Comparison of ENCODE assay signal across 18 cellular contexts in the genomic region with DNA sequence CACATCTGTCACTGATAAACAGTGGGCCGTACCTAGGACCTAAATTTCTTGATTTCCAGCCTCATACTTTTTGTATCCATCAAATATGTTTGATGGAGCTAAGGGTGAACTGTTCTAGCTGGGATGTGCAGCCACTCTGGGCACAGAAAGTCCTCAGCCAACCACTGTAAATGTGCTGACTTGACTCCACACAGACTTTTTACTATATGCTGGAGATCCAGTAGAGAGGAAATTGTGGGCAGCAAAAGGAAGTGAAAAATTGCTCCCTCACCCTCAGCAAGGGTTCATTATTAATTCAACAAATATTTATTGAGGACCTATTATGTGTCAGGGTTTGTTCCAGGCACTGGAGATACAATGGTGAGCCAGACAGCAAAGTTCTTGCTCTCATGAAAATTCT. TPM values are rescaled to one million over a fixed set of nuclear protein-coding genes. Genes with fewer than 3 reads are reported as not detected.
A peak's percentile ranks its signal among the peaks of the same experiment; 100 is the strongest.
DNase-seq lines count a peak whose midpoint lies in the region; ATAC-seq and TF ChIP-seq lines count a peak whose summit lies in the region.
"Had no signal": no experiment of that assay in that cellular context is flagged by ENCODE, and none has a peak within 500 bp of the region (broad histone marks: within the 10 kb centered on the region; RNA-seq: fewer than 3 reads in every experiment).

No MANE protein-coding gene starts in this region.

- intact Hi-C loops in thyroid gland (cut with DNase I) = loop anchor here (10.0 kb wide), 1 partner anchor 254 kb away; no protein-coding TSS in a partner anchor

- H3K36me3 ChIP-seq in BLaER1 treated with 17β-estradiol and CSF1 and Interleukin-3, amounts not matched to agents 10 nM and 100 nM = no peaks in the 10 kb centered on the region
- no peaks in the 10 kb centered on the region for H3K36me3 ChIP-seq in thyroid gland
- H3K36me3 ChIP-seq: gastrocnemius medialis, spleen, tibial artery had no signal

- 80 to 94% methylated on average over 1 of the region's 1 CpG for WGBS in thyroid gland, 2 donors

- peaks cover 7% of the 10 kb centered on the region for H3K36me3 Mint-ChIP-seq in T-helper 17 cell (ENCODE audit: low read depth)
- H3K36me3 Mint-ChIP-seq: natural killer cell, WTC11 had no signal

- no peak overlapping the region for H3K4me3 Mint-ChIP-seq in T-helper 17 cell
- H3K4me3 Mint-ChIP-seq: natural killer cell, WTC11 had no signal

- H3K4me3 ChIP-seq in BLaER1 treated with 17β-estradiol and CSF1 and Interleukin-3, amounts not matched to agents 10 nM and 100 nM = no peak overlapping the region; a peak in 1 of 20 replicates
- no peak overlapping the region for H3K4me3 ChIP-seq in HL-60 (replicated peaks; ENCODE audit: insufficient read depth, low read length)
- H3K4me3 ChIP-seq in thyroid gland (replicated peaks in 1 of 3) = no peak overlapping the region
- H3K4me3 ChIP-seq: coronary artery, gastrocnemius medialis, spleen, tibial artery had no signal

- DNase-seq in HL-60 (ENCODE audit: low read depth in 1 of 2, low spot score in 1 of 2) (peak in 1 of 2 experiments; percentile 40), T-helper 17 cell (no peak), iris pigment epithelial cell (ENCODE audit: low read depth) (peak; percentile 52), thyroid gland (no peak), NCI-H2107 (lab: John Stamatoyannopoulos, UW) (no peak)
- DNase-seq: amniotic stem cell, gastrocnemius medialis, KG1, natural killer cell, posterior cingulate gyrus, spleen, tibial artery had no signal

- peaks cover 17% of the 10 kb centered on the region for H3K27me3 Mint-ChIP-seq in T-helper 17 cell

- peaks cover 24% of the 10 kb centered on the region for H3K4me1 Mint-ChIP-seq in T-helper 17 cell

- peak overlapping the region; percentile 37 to 91 (median 74) for H3K4me2 ChIP-seq in BLaER1 treated with 17β-estradiol and CSF1 and Interleukin-3, amounts not matched to agents 10 nM and 100 nM

- peaks cover 31 to 83% (median 37%) of the 10 kb centered on the region in 10 experiments for H3K4me1 ChIP-seq in BLaER1 treated with 17β-estradiol and CSF1 and Interleukin-3, amounts not matched to agents 10 nM and 100 nM
- no peaks in the 10 kb centered on the region for H3K4me1 ChIP-seq in thyroid gland

- ATAC-seq in T-helper 17 cell (no peak), HG03095 (IDR thresholded peaks at IDR 0.05; ENCODE audit: unreplicated experiment) (no peak)
- ATAC-seq in activated CD4-positive, CD25-positive, alpha-beta regulatory T cell treated with anti-CD3 and anti-CD28 coated beads, Interleukin-2, amount 50 U/mL, for 24 hours = no peak
- ATAC-seq: gastrocnemius medialis, natural killer cell had no signal

- no peaks in the 10 kb centered on the region for H3K27me3 ChIP-seq in BLaER1 treated with 17β-estradiol and CSF1 and Interleukin-3, amounts not matched to agents 10 nM and 100 nM
- H3K27me3 ChIP-seq in HL-60 (ENCODE audit: insufficient read depth, poor library complexity, severe bottlenecking) (no peaks in the 10 kb centered on the region), thyroid gland (no peaks in the 10 kb centered on the region)
- H3K27me3 ChIP-seq: gastrocnemius medialis, spleen, tibial artery had no signal

- TF ChIP-seq POLR2A in thyroid gland (IDR thresholded peaks at IDR 0.05) = no peak

- peak overlapping the region in 10 of 11 experiments; percentile 10 to 79 (median 58); a peak in 16 of 22 replicates for H3K27ac ChIP-seq in BLaER1 treated with 17β-estradiol and CSF1 and Interleukin-3, amounts not matched to agents 10 nM and 100 nM
- 0 out of 2 replicates have a peak overlapping the region, but pooled peaks have one; percentile 12 for H3K27ac ChIP-seq in HL-60 (replicated peaks)
- H3K27ac ChIP-seq in thyroid gland = no peak overlapping the region
- H3K27ac ChIP-seq: tibial artery had no signal

- H3K9me3 ChIP-seq in BLaER1 treated with 17β-estradiol and CSF1 and Interleukin-3, amounts not matched to agents 10 nM and 100 nM (replicated peaks in 1 of 11) = no peaks in the 10 kb centered on the region; a peak in 1 of 22 replicates
- no peaks in the 10 kb centered on the region for H3K9me3 ChIP-seq in T-helper 17 cell (ENCODE audit: control insufficient read depth, low read length, poor library complexity, severe bottlenecking)
- no peaks in the 10 kb centered on the region for H3K9me3 ChIP-seq in thyroid gland
- H3K9me3 ChIP-seq: gastrocnemius medialis, spleen, tibial artery had no signal

- peak overlapping the region; percentile 63 for H3K27ac Mint-ChIP-seq in T-helper 17 cell
- H3K27ac Mint-ChIP-seq: activated T-helper 2 cell treated with anti-CD3 and anti-CD28 coated beads, Interferon-gamma antibody, Interleukin-2, Interleukin-4, amounts not matched to agents 10 μg/mL and 5 μg/mL and 100 μg/mL, durations not matched to agents 14 hours and 24 hours and 36 hours; natural killer cell; WTC11 had no signal

- no peak for TF ChIP-seq CTCF in HL-60 (IDR thresholded peaks at IDR 0.05; ENCODE audit: insufficient read depth, low read length)
- TF ChIP-seq CTCF in thyroid gland (IDR thresholded peaks at IDR 0.05) = no peak

- no peaks in the 10 kb centered on the region for H4K20me1 ChIP-seq in BLaER1 treated with 17β-estradiol and CSF1 and Interleukin-3, amounts not matched to agents 10 nM and 100 nM

- peak overlapping the region in 6 of 11 experiments; percentile 7 to 57 (median 38); a peak in 6 of 22 replicates for H3K9ac ChIP-seq in BLaER1 treated with 17β-estradiol and CSF1 and Interleukin-3, amounts not matched to agents 10 nM and 100 nM

RNA-seq across cellular contexts. Expression of gene AMPD3, which starts 54.2 kb away (rescaled TPM):
- total RNA-seq in T-helper 17 cell (10 to 100 TPM; 16.8 to 20.2 TPM), thyroid gland (10 to 100 TPM in 2 of 4 donors, 1 to 10 TPM in 2; 3.8 to 13.0 (median 7.6) TPM)

Comparison
In these comparisons a context has a peak if more than half of its experiments do, and no peak if none do; other contexts are left out.
1. H3K27ac ChIP-seq: peak in BLaER1 treated with 17β-estradiol and CSF1 and Interleukin-3, amounts not matched to agents 10 nM and 100 nM (10 of 11) and HL-60 (single experiment); none in thyroid gland (0 of 3).